1 cellular context compared by ENCODE assay signal in the genomic region with DNA sequence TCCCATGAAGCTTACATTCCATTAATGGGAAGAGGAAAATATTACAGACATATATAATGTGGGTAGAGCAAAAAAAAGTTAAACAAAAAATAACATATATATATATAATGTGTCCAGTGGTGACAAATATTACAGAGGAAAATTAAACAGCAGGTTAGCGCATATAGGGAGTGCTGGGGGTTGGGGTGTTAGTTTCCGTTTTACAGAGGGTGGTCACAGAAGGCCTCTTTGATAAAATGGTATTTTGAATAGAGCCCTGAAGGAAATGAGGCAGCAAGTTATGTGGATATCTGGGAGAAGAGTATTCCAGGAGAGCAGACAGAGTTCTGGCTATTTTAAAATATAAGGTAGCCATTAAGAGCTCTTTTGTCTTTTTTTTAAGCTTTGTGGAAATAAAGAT.
TF ChIP-seq lines count a peak whose summit lies in the region.

No MANE protein-coding gene starts in this region.

TF ChIP-seq in IMR-90, 13 proteins besides CTCF, POLR2A, EP300 and RAD21 (continued from another document):
- TF ChIP-seq CHD1 (IDR thresholded peaks at IDR 0.05; ENCODE audit: low read depth, low read length): no peak
- TF ChIP-seq MXI1 (IDR thresholded peaks at IDR 0.05; ENCODE audit: borderline replicate concordance, low read depth, low read length): no peak
- TF ChIP-seq MAZ (IDR thresholded peaks at IDR 0.05; ENCODE audit: borderline replicate concordance, low read depth, low read length): no peak
